13 cellular contexts compared by ENCODE assay signal in the genomic region with DNA sequence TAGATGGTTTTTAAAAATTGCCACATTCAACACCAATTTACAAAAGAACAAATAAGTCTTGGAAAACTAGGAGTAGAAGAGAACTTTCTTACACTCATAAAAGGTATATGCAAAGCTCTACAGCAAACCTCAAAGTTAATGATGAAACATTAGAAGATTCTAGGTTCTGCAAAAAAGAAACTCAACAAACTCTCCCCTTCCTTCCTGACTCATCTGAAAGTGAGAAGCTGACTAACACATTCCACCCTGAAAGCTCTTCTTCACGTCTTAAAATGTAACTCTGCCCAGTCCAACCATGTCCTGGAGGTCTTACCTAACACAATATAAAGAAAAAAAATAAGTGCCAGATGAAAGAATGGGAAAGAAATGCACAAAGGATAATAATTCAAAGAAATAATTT.
DNase-seq lines count a peak whose midpoint lies in the region; ATAC-seq, FAIRE-seq and TF ChIP-seq lines count a peak whose summit lies in the region.
"Had no signal": no experiment of that assay in that cellular context is flagged by ENCODE, and none has a peak within 500 bp of the region (broad histone marks: within the 10 kb centered on the region; RNA-seq: fewer than 3 reads in every experiment).

No MANE protein-coding gene starts in this region.

- intact Hi-C loops in thyroid gland (cut with DNase I): no loop called here

- H3K9me3 ChIP-seq in thyroid gland: no peaks in the 10 kb centered on the region
- H3K9me3 ChIP-seq: thoracic aorta had no signal

- no peaks in the 10 kb centered on the region for H3K4me1 ChIP-seq in thyroid gland

- DNase-seq in GM13976 (ENCODE audit: low spot score) (peak; percentile 18), bronchial epithelial cell (ENCODE audit: low read depth) (peak; percentile 13), thyroid gland (no peak), frontal cortex (ENCODE audit: low spot score in 2 of 2) (no peak), hippocampal formation (lab: John Stamatoyannopoulos, UW) (no peak)
- DNase-seq: activated CD4-positive, alpha-beta T cell treated with anti-CD3 and anti-CD28 coated beads for 4 hours; CD4-positive, CD25-positive, alpha-beta regulatory T cell; mesenchymal stem cell; NCI-H1694 treated with DMSO at 0.1 percent for 48 hours had no signal

- WGBS in thyroid gland, 2 donors: 31 to 45% methylated on average over 1 of the region's 1 CpG

- H3K36me3 ChIP-seq in bronchial epithelial cell (ENCODE audit: control insufficient read depth, insufficient read depth, low read length): no peaks in the 10 kb centered on the region
- H3K36me3 ChIP-seq in thyroid gland: no peaks in the 10 kb centered on the region
- H3K36me3 ChIP-seq: thoracic aorta had no signal

- H3K27me3 ChIP-seq in bronchial epithelial cell (ENCODE audit: control insufficient read depth, insufficient read depth, low read length) (no peaks in the 10 kb centered on the region), thyroid gland (no peaks in the 10 kb centered on the region)

- H3K4me3 ChIP-seq in bronchial epithelial cell (ENCODE audit: low read depth, low read length) (no peak overlapping the region), thyroid gland (replicated peaks in 1 of 3) (no peak overlapping the region)
- H3K4me3 ChIP-seq: thoracic aorta had no signal

- TF ChIP-seq POLR2A in thyroid gland (IDR thresholded peaks at IDR 0.05): no peak

- TF ChIP-seq CTCF in GM13976 (IDR thresholded peaks at IDR 0.05; ENCODE audit: borderline replicate concordance, control extremely low read depth, extremely low read depth, insufficient read depth, missing control alignments): no peak
- TF ChIP-seq CTCF in bronchial epithelial cell (IDR thresholded peaks at IDR 0.05; ENCODE audit: insufficient read depth, low read length, severe bottlenecking): no peak
- no peak for TF ChIP-seq CTCF in thyroid gland (IDR thresholded peaks at IDR 0.05)

- FAIRE-seq in bronchial epithelial cell (lab: Jason Lieb, UNC): no peak
- no peak for FAIRE-seq in frontal cortex (lab: Jason Lieb, UNC)

- in situ Hi-C loops in GM13976 (cut with MboI; ENCODE audit: low sequenced_read_pairs, unreplicated experiment): no loop called here

- H3K27ac ChIP-seq in thyroid gland: no peak overlapping the region
- H3K27ac ChIP-seq: thoracic aorta had no signal

- ATAC-seq in GM21390 (IDR thresholded peaks at IDR 0.05; ENCODE audit: unreplicated experiment): peak; percentile 74
- ATAC-seq in HG03469 (IDR thresholded peaks at IDR 0.05; ENCODE audit: unreplicated experiment): peak; percentile 62
- ATAC-seq in GM19035 (IDR thresholded peaks at IDR 0.05; ENCODE audit: unreplicated experiment): no peak

Comparison
In these comparisons a context has a peak if more than half of its experiments do, and no peak if none do; other contexts are left out.
1. DNase-seq: peak in GM13976 (single experiment) and bronchial epithelial cell (single experiment); none in thyroid gland (0 of 2), frontal cortex (0 of 2) and hippocampal formation (0 of 2).